ENCODE assay signal across 2 cellular contexts in genomic region chr9:136437430-136437829, GRCh38.
TF ChIP-seq lines count a peak whose summit lies in the region.

No MANE protein-coding gene starts in this region.

TF ChIP-seq in SK-N-SH, 30 proteins besides CTCF, POLR2A, EP300 and RAD21 (continued from another document):
- TF ChIP-seq IRF3 (IDR thresholded peaks at IDR 0.05; ENCODE audit: low read depth, low read length) (no peak), NRF1 (IDR thresholded peaks at IDR 0.05; ENCODE audit: low read depth, low read length) (no peak), TEAD4 (IDR thresholded peaks at IDR 0.05; ENCODE audit: borderline replicate concordance, insufficient read depth) (no peak), RXRA (IDR thresholded peaks at IDR 0.05; ENCODE audit: borderline replicate concordance, low read depth) (no peak), GATA2 (CRISPR knock-in tag; IDR thresholded peaks at IDR 0.05) (no peak), JUND (IDR thresholded peaks at IDR 0.05) (no peak), USF1 (IDR thresholded peaks at IDR 0.05; ENCODE audit: borderline replicate concordance, low read depth) (no peak)

TF ChIP-seq in SK-N-SH treated with all-trans-retinoic acid at 6 μM for 48 hours, 23 proteins besides CTCF, POLR2A, EP300 and RAD21 (continued from another document):
- TF ChIP-seq, protein P1, sequence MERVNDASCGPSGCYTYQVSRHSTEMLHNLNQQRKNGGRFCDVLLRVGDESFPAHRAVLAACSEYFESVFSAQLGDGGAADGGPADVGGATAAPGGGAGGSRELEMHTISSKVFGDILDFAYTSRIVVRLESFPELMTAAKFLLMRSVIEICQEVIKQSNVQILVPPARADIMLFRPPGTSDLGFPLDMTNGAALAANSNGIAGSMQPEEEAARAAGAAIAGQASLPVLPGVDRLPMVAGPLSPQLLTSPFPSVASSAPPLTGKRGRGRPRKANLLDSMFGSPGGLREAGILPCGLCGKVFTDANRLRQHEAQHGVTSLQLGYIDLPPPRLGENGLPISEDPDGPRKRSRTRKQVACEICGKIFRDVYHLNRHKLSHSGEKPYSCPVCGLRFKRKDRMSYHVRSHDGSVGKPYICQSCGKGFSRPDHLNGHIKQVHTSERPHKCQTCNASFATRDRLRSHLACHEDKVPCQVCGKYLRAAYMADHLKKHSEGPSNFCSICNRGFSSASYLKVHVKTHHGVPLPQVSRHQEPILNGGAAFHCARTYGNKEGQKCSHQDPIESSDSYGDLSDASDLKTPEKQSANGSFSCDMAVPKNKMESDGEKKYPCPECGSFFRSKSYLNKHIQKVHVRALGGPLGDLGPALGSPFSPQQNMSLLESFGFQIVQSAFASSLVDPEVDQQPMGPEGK (CRISPR knock-in tag; IDR thresholded peaks at IDR 0.05; ENCODE audit: borderline replicate concordance) = no peak
- no peak for TF ChIP-seq TSHZ2 (CRISPR knock-in tag; IDR thresholded peaks at IDR 0.05)
- no peak for TF ChIP-seq CREB5 (CRISPR knock-in tag; IDR thresholded peaks at IDR 0.05; ENCODE audit: low read depth)
- TF ChIP-seq ESRRG (CRISPR knock-in tag; IDR thresholded peaks at IDR 0.05) = no peak
- TF ChIP-seq BACH2 (CRISPR knock-in tag; IDR thresholded peaks at IDR 0.05; ENCODE audit: borderline replicate concordance) = no peak
- TF ChIP-seq RARB (CRISPR knock-in tag; IDR thresholded peaks at IDR 0.05) = no peak
- TF ChIP-seq ZFP30 (CRISPR knock-in tag; IDR thresholded peaks at IDR 0.05) = no peak
- no peak for TF ChIP-seq TCF4 (CRISPR knock-in tag; IDR thresholded peaks at IDR 0.05; ENCODE audit: borderline replicate concordance)
- TF ChIP-seq ZNF8 (CRISPR knock-in tag; IDR thresholded peaks at IDR 0.05) = no peak
- TF ChIP-seq ZNF70 (CRISPR knock-in tag; IDR thresholded peaks at IDR 0.05) = no peak
- no peak for TF ChIP-seq CSDC2 (CRISPR knock-in tag; IDR thresholded peaks at IDR 0.05)
